7 cellular contexts compared by ENCODE assay signal in genomic region chr20:48076772-48077171, GRCh38.
"Had no signal": no experiment of that assay in that cellular context is flagged by ENCODE, and none has a peak within 500 bp of the region (broad histone marks: within the 10 kb centered on the region; RNA-seq: fewer than 3 reads in every experiment).

No MANE protein-coding gene starts in this region.

- DNase-seq: HCEC 1CT, IMR-90, KG1 had no signal

- H3K4me3 ChIP-seq: GM23338, K562 had no signal

- FAIRE-seq: H1, H54, K562 had no signal

- ATAC-seq: GM23338, K562 had no signal
